In genomic region chr1:21289127-21289526, GRCh38 we compare ENCODE assay signal across 9 cellular contexts. TPM values are rescaled to one million over a fixed set of nuclear protein-coding genes. Genes with fewer than 3 reads are reported as not detected.
DNase-seq lines count a peak whose midpoint lies in the region; ATAC-seq and TF ChIP-seq lines count a peak whose summit lies in the region.
"Had no signal": no experiment of that assay in that cellular context is flagged by ENCODE, and none has a peak within 500 bp of the region (broad histone marks: within the 10 kb centered on the region; RNA-seq: fewer than 3 reads in every experiment).

No MANE protein-coding gene starts in this region.

- no peaks in the 10 kb centered on the region for H3K9me3 Mint-ChIP-seq in activated naive CD4-positive, alpha-beta T cell treated with anti-CD3 and anti-CD28 coated beads, Interleukin-2, amount 10 ng/mL, durations not matched to agents 7 days and 5 days

- peak overlapping the region; percentile 76 for H3K27ac Mint-ChIP-seq in activated naive CD4-positive, alpha-beta T cell treated with anti-CD3 and anti-CD28 coated beads, Interleukin-2, amount 10 ng/mL, durations not matched to agents 7 days and 5 days

- TF ChIP-seq POLR2A in breast epithelium (IDR thresholded peaks at IDR 0.05) = no peak

- H3K4me3 Mint-ChIP-seq in activated naive CD4-positive, alpha-beta T cell treated with anti-CD3 and anti-CD28 coated beads, Interleukin-2, amount 10 ng/mL, durations not matched to agents 7 days and 5 days = peak overlapping the region; percentile 93

- TF ChIP-seq CTCF in breast epithelium (IDR thresholded peaks at IDR 0.05) (no peak), upper lobe of right lung (IDR thresholded peaks at IDR 0.05) (no peak)

- intact Hi-C loops in breast epithelium (cut with DNase I; ENCODE audit: low total_unique reads) (no loop called here), upper lobe of right lung (cut with DNase I) (no loop called here)

- DNase-seq in activated naive CD4-positive, alpha-beta T cell treated with anti-CD3 and anti-CD28 coated beads, Interleukin-2, amount 10 ng/mL, durations not matched to agents 7 days and 5 days = no peak
- DNase-seq in activated naive CD4-positive, alpha-beta T cell treated with anti-CD3 and anti-CD28 coated beads, Interleukin-2, amount 50 U/mL, for 16 hours = no peak
- DNase-seq in breast epithelium (ENCODE audit: low spot score in 2 of 2) (no peak), upper lobe of right lung (no peak), putamen (ENCODE audit: low spot score) (no peak), NCI-H524 (lab: John Stamatoyannopoulos, UW) (no peak)
- DNase-seq: NCI-H446 had no signal

- no peaks in the 10 kb centered on the region for H3K27me3 Mint-ChIP-seq in activated naive CD4-positive, alpha-beta T cell treated with anti-CD3 and anti-CD28 coated beads, Interleukin-2, amount 10 ng/mL, durations not matched to agents 7 days and 5 days

- ATAC-seq in upper lobe of right lung (no peak), GM21786 (IDR thresholded peaks at IDR 0.05; ENCODE audit: unreplicated experiment) (no peak)

- no peaks in the 10 kb centered on the region for H3K27me3 ChIP-seq in breast epithelium
- H3K27me3 ChIP-seq in mononuclear cell (ENCODE audit: insufficient read depth, low read length) = no peaks in the 10 kb centered on the region
- no peaks in the 10 kb centered on the region for H3K27me3 ChIP-seq in upper lobe of right lung

- peaks cover 23% of the 10 kb centered on the region for H3K36me3 Mint-ChIP-seq in activated naive CD4-positive, alpha-beta T cell treated with anti-CD3 and anti-CD28 coated beads, Interleukin-2, amount 10 ng/mL, durations not matched to agents 7 days and 5 days

- H3K9me3 ChIP-seq in breast epithelium (no peaks in the 10 kb centered on the region), mononuclear cell (ENCODE audit: low read depth, low read length) (no peaks in the 10 kb centered on the region), upper lobe of right lung (no peaks in the 10 kb centered on the region)

- H3K36me3 ChIP-seq in breast epithelium (no peaks in the 10 kb centered on the region), upper lobe of right lung (no peaks in the 10 kb centered on the region)

- H3K4me1 ChIP-seq in breast epithelium (peaks cover 3 to 22% of the 10 kb centered on the region in 2 donors), mononuclear cell (ENCODE audit: insufficient read depth, low read length) (peaks cover 76% of the 10 kb centered on the region), upper lobe of right lung (peaks cover 36% of the 10 kb centered on the region)

- CTCF ChIA-PET in activated naive CD4-positive, alpha-beta T cell treated with anti-CD3 and anti-CD28 coated beads, Interleukin-2, amount 10 ng/mL, durations not matched to agents 7 days and 5 days (lab: Charles Lee) = interaction anchor here (6.7 kb wide), 1 partner anchor 18 kb away, joined by 50 read pairs; no protein-coding TSS in a partner anchor

- peak overlapping the region; percentile 58 to 81 (median 77) for H3K4me3 ChIP-seq in breast epithelium
- peak overlapping the region; percentile 51 for H3K4me3 ChIP-seq in mononuclear cell (ENCODE audit: low read length)
- peak overlapping the region; percentile 66 for H3K4me3 ChIP-seq in upper lobe of right lung

- H3K27ac ChIP-seq in breast epithelium (peak overlapping the region; percentile 83 to 88), upper lobe of right lung (peak overlapping the region; percentile 44)

- H3K4me1 Mint-ChIP-seq in activated naive CD4-positive, alpha-beta T cell treated with anti-CD3 and anti-CD28 coated beads, Interleukin-2, amount 10 ng/mL, durations not matched to agents 7 days and 5 days = peaks cover 55% of the 10 kb centered on the region

RNA-seq across cellular contexts. Expression of gene ECE1, which starts 1.1 kb away (rescaled TPM):
- total RNA-seq in breast epithelium (100 to 1,000 TPM in 2 of 3 donors, 10 to 100 TPM in 1; 62.6 to 121 (median 112) TPM), mononuclear cell (72.4 TPM), upper lobe of right lung (108 TPM)
